Comparison of ENCODE assay signal across 8 cellular contexts in genomic region chrX:17944833-17945497, GRCh38.
DNase-seq lines count a peak whose midpoint lies in the region; ATAC-seq lines count a peak whose summit lies in the region.

No MANE protein-coding gene starts in this region.

- DNase-seq in EH (ENCODE audit: low read depth): peak; percentile 8
- DNase-seq in activated naive CD4-positive, alpha-beta T cell treated with anti-CD3 and anti-CD28 coated beads, Interleukin-2, amount 50 U/mL, for 16 hours: peak; percentile 7
- DNase-seq in medulla oblongata (ENCODE audit: extremely low spot score): peak; percentile 1
- DNase-seq in NK-92 treated with Interleukin-12 subunit alpha and Interleukin-12 subunit beta, amount 100 ng/mL, for 24 hours (lab: John Stamatoyannopoulos, UW): no peak
- no peak for DNase-seq in islet precursor cell

- ATAC-seq in HG02885 (IDR thresholded peaks at IDR 0.05; ENCODE audit: poor library complexity, unreplicated experiment) (peak; percentile 54), GM18520 (IDR thresholded peaks at IDR 0.05; ENCODE audit: unreplicated experiment) (no peak), GM18511 (IDR thresholded peaks at IDR 0.05; ENCODE audit: unreplicated experiment) (no peak)

Comparison
In these comparisons a context has a peak if more than half of its experiments do, and no peak if none do; other contexts are left out.
1. DNase-seq: peak in EH (single experiment), activated naive CD4-positive, alpha-beta T cell treated with anti-CD3 and anti-CD28 coated beads, Interleukin-2, amount 50 U/mL, for 16 hours (single experiment) and medulla oblongata (single experiment); none in NK-92 treated with Interleukin-12 subunit alpha and Interleukin-12 subunit beta, amount 100 ng/mL, for 24 hours (single experiment) and islet precursor cell (single experiment).